In the genomic region with DNA sequence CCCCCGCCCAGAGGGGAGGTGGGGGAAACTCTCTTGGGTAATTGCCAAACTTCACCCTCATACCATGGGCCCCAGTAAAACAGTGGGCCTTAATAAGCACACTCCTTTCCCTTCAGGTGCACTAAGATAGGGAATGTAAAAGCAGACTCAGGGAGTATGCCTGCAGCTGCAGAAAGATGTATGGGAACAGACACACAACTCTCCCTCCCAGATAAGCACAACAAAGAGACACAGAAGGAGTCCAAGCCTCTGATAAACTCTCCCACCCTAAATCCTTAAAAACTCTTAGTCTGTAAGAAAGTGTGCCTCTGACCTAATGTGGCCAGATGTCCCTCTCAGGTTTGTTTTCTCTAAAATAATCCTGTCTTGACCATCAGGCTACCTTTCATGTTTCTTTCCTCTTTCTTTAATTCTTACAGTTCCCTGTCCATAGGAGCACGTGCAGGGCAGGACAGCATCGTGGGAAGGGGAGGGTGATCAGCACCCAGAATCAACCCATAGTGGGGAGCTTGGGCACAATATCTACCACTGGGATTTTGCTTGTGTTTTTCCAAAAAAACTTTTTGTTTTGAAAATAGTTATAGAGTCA, we compare ENCODE assay signal across 2 cellular contexts.
TF ChIP-seq lines count a peak whose summit lies in the region.

No MANE protein-coding gene starts in this region.

TF ChIP-seq in K562, 482 proteins besides CTCF, POLR2A, EP300 and RAD21 (continues in another document):
- TF ChIP-seq CBX5 (IDR thresholded peaks at IDR 0.05; ENCODE audit: borderline replicate concordance, low read depth) (peak; percentile 83), NFIC (IDR thresholded peaks at IDR 0.05) (peak; percentile 42; the same call in 1 of the 2 replicates), NR1H2 (CRISPR knock-in tag; IDR thresholded peaks at IDR 0.05) (no peak), OTX1 (CRISPR knock-in tag; IDR thresholded peaks at IDR 0.05) (no peak), BHLHE40 (IDR thresholded peaks at IDR 0.05; ENCODE audit: low read length) (0 out of 2 replicates have a peak, but pooled peaks have one; percentile 19), RCOR1 (IDR thresholded peaks at IDR 0.05; ENCODE audit: borderline replicate concordance in 1 of 2, low read depth in 2 of 2, low read length in 2 of 2) (0 out of 4 replicates have a peak, but pooled peaks of 1 of the 2 experiments have one; percentile 20), MBD2 (IDR thresholded peaks at IDR 0.05; ENCODE audit: borderline replicate concordance, low read depth) (no peak), ARID2 (IDR thresholded peaks at IDR 0.05) (no peak), XRCC3 (IDR thresholded peaks at IDR 0.05) (peak; percentile 72; the same call in 1 of the 2 replicates), RBM25 (IDR thresholded peaks at IDR 0.05; ENCODE audit: low read depth, low read length, severe bottlenecking) (peak; percentile 78), BCOR (IDR thresholded peaks at IDR 0.05) (peak; percentile 35; the same call in 1 of the 2 replicates), NFRKB (IDR thresholded peaks at IDR 0.05; ENCODE audit: low read depth) (no peak), PRPF4 (IDR thresholded peaks at IDR 0.05; ENCODE audit: insufficient read depth, low read depth, low read length, poor library complexity, severe bottlenecking) (no peak), TCF3 (CRISPR knock-in tag; IDR thresholded peaks at IDR 0.05) (peak; percentile 68), CBFA2T3 (IDR thresholded peaks at IDR 0.05) (peak; percentile 82), POLR3A (IDR thresholded peaks at IDR 0.05; ENCODE audit: borderline replicate concordance, extremely low read depth, insufficient read depth, insufficient read length) (no peak), SIN3B (IDR thresholded peaks at IDR 0.05; ENCODE audit: low read depth) (no peak)
- TF ChIP-seq, protein P1, sequence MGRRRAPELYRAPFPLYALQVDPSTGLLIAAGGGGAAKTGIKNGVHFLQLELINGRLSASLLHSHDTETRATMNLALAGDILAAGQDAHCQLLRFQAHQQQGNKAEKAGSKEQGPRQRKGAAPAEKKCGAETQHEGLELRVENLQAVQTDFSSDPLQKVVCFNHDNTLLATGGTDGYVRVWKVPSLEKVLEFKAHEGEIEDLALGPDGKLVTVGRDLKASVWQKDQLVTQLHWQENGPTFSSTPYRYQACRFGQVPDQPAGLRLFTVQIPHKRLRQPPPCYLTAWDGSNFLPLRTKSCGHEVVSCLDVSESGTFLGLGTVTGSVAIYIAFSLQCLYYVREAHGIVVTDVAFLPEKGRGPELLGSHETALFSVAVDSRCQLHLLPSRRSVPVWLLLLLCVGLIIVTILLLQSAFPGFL (CRISPR knock-in tag; IDR thresholded peaks at IDR 0.05): no peak
- TF ChIP-seq, protein P2, sequence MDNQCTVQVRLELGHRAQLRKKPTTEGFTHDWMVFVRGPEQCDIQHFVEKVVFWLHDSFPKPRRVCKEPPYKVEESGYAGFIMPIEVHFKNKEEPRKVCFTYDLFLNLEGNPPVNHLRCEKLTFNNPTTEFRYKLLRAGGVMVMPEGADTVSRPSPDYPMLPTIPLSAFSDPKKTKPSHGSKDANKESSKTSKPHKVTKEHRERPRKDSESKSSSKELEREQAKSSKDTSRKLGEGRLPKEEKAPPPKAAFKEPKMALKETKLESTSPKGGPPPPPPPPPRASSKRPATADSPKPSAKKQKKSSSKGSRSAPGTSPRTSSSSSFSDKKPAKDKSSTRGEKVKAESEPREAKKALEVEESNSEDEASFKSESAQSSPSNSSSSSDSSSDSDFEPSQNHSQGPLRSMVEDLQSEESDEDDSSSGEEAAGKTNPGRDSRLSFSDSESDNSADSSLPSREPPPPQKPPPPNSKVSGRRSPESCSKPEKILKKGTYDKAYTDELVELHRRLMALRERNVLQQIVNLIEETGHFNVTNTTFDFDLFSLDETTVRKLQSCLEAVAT (IDR thresholded peaks at IDR 0.05): no peak

TF ChIP-seq in HepG2, 621 proteins besides CTCF, POLR2A, EP300 and RAD21:
- TF ChIP-seq, protein P3, sequence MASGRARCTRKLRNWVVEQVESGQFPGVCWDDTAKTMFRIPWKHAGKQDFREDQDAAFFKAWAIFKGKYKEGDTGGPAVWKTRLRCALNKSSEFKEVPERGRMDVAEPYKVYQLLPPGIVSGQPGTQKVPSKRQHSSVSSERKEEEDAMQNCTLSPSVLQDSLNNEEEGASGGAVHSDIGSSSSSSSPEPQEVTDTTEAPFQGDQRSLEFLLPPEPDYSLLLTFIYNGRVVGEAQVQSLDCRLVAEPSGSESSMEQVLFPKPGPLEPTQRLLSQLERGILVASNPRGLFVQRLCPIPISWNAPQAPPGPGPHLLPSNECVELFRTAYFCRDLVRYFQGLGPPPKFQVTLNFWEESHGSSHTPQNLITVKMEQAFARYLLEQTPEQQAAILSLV (CRISPR knock-in tag; IDR thresholded peaks at IDR 0.05; ENCODE audit: borderline replicate concordance): no peak
- TF ChIP-seq ZNF17 (CRISPR knock-in tag; IDR thresholded peaks at IDR 0.05) (no peak), CAMTA2 (CRISPR knock-in tag; IDR thresholded peaks at IDR 0.05; ENCODE audit: borderline replicate concordance) (no peak), CBX5 (CRISPR knock-in tag; IDR thresholded peaks at IDR 0.05; ENCODE audit: borderline replicate concordance) (no peak), SNAPC5 (CRISPR knock-in tag; IDR thresholded peaks at IDR 0.05; ENCODE audit: borderline replicate concordance) (no peak), ETV6 (CRISPR knock-in tag; conservative IDR thresholded peaks at IDR 0.05) (no peak), ZNF343 (CRISPR knock-in tag; IDR thresholded peaks at IDR 0.05) (no peak), SETDB1 (CRISPR knock-in tag; IDR thresholded peaks at IDR 0.05; ENCODE audit: borderline replicate concordance) (peak; percentile 78; the same call in 1 of the 2 replicates), ZNF850 (CRISPR knock-in tag; conservative IDR thresholded peaks at IDR 0.05) (peak; percentile 100), ZBTB38 (CRISPR knock-in tag; IDR thresholded peaks at IDR 0.05) (no peak), TBX3 (IDR thresholded peaks at IDR 0.05; ENCODE audit: borderline replicate concordance) (no peak), TOPORS (CRISPR knock-in tag; IDR thresholded peaks at IDR 0.05) (0 out of 2 replicates have a peak, but pooled peaks have one; percentile 33), EZH2 (conservative IDR thresholded peaks at IDR 0.05; ENCODE audit: low read depth, low read length) (no peak), ZNF660 (CRISPR knock-in tag; IDR thresholded peaks at IDR 0.05; ENCODE audit: borderline replicate concordance, low read depth) (no peak), BCL6 (CRISPR knock-in tag; IDR thresholded peaks at IDR 0.05) (no peak), MNT (IDR thresholded peaks at IDR 0.05) (peak; percentile 33; the same call in 1 of the 2 replicates), BATF2 (CRISPR knock-in tag; IDR thresholded peaks at IDR 0.05) (no peak)
- TF ChIP-seq, protein P4, sequence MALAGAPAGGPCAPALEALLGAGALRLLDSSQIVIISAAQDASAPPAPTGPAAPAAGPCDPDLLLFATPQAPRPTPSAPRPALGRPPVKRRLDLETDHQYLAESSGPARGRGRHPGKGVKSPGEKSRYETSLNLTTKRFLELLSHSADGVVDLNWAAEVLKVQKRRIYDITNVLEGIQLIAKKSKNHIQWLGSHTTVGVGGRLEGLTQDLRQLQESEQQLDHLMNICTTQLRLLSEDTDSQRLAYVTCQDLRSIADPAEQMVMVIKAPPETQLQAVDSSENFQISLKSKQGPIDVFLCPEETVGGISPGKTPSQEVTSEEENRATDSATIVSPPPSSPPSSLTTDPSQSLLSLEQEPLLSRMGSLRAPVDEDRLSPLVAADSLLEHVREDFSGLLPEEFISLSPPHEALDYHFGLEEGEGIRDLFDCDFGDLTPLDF (CRISPR knock-in tag; IDR thresholded peaks at IDR 0.05): no peak
TF ChIP-seq in HepG2: peak in this region for 4.
